1 cellular context compared by ENCODE assay signal in genomic region chr10:92290837-92291609, GRCh38.
TF ChIP-seq lines count a peak whose summit lies in the region.

Gene CPEB3 (minus strand): TSS chr10:92291078. CDS start chr10:92240350, 50,728 bp downstream.
A gene with protein sequence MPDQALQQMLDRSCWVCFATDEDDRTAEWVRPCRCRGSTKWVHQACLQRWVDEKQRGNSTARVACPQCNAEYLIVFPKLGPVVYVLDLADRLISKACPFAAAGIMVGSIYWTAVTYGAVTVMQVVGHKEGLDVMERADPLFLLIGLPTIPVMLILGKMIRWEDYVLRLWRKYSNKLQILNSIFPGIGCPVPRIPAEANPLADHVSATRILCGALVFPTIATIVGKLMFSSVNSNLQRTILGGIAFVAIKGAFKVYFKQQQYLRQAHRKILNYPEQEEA (plus strand): TSS chr10:92291167. CDS start chr10:92291495, 328 bp downstream.

TF ChIP-seq in GM23338, 12 proteins besides CTCF, POLR2A, EP300 and RAD21 (continued from another document):
- TF ChIP-seq ETS1 (IDR thresholded peaks at IDR 0.05) (peak; percentile 92), ZNF114 (CRISPR knock-in tag; IDR thresholded peaks at IDR 0.05) (no peak), CREB1 (CRISPR knock-in tag; IDR thresholded peaks at IDR 0.05; ENCODE audit: low read depth) (peak; percentile 95), POLR2AphosphoS5 (IDR thresholded peaks at IDR 0.05; ENCODE audit: low read depth) (peak; percentile 80)
